Comparison of ENCODE assay signal across 7 cellular contexts in the genomic region with DNA sequence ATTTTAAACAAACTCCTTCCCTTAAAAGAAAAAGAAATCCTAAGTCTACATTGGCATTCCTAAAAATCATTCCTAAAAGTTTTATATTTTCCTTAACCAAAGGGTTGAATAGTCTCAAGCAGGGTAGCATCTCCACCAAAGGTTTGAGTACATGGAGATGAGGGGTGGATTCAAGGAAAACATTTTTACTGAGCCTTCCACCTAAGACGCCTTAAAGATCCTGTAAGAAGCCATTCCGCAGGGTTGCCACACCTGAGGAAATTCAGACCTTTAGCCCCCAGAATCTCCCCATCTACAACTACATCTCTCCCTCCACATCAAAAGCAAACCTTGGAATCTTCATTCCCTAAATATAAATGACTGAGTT. TPM values are rescaled to one million over a fixed set of nuclear protein-coding genes. Genes with fewer than 3 reads are reported as not detected.
DNase-seq lines count a peak whose midpoint lies in the region; ATAC-seq, FAIRE-seq and TF ChIP-seq lines count a peak whose summit lies in the region.

No MANE protein-coding gene starts in this region.

- no peaks in the 10 kb centered on the region for H4K20me1 ChIP-seq in OCI-LY3 (ENCODE audit: insufficient read depth, low read length)
- H4K20me1 ChIP-seq in endothelial cell of umbilical vein (replicated peaks; ENCODE audit: control insufficient read depth, extremely low read depth, insufficient read depth, low read length) = no peaks in the 10 kb centered on the region

- no peak for DNase-seq in endothelial cell of umbilical vein (ENCODE audit: low read depth, low spot score)
- DNase-seq in pancreas = no peak
- no peak for DNase-seq in tibial nerve (ENCODE audit: low spot score in 2 of 2)
- DNase-seq in NCI-H345 (lab: John Stamatoyannopoulos, UW) = no peak
- DNase-seq in stimulated activated CD4-positive, alpha-beta T cell treated with anti-CD3 and anti-CD28 coated beads, Interleukin-1b, Interleukin-23, amount 100 ng/mL, for 48 hours = no peak

- BruUV-seq in endothelial cell of umbilical vein (replicated peaks; lab: Mats Ljungman, UMichigan) = no TSS peak

- TF ChIP-seq CTCF in OCI-LY3 (IDR thresholded peaks at IDR 0.05; ENCODE audit: low read depth, low read length) (no peak), endothelial cell of umbilical vein (IDR thresholded peaks at IDR 0.05; ENCODE audit: extremely low read depth in 1 of 2, insufficient read depth in 1 of 2, low read depth in 1 of 2, low read length in 2 of 2) (no peak), pancreas (IDR thresholded peaks at IDR 0.05) (no peak), tibial nerve (IDR thresholded peaks at IDR 0.05) (no peak)

- H3K4me3 ChIP-seq in OCI-LY3 (ENCODE audit: low read length) (peak overlapping the region; percentile 74), endothelial cell of umbilical vein (replicated peaks in 1 of 3; ENCODE audit: insufficient read depth in 1 of 3, low read depth in 1 of 3, low read length in 3 of 3) (no peak overlapping the region), pancreas (no peak overlapping the region), tibial nerve (no peak overlapping the region)

- H3K27ac ChIP-seq in OCI-LY3 (ENCODE audit: low read length) (no peak overlapping the region), endothelial cell of umbilical vein (ENCODE audit: insufficient read depth, low read depth, low read length) (peak overlapping the region; percentile 87), pancreas (peak overlapping the region in 3 of 4 donors; percentile 20 to 77 (median 69)), tibial nerve (peak overlapping the region in 2 of 4 donors; percentile 12 to 74)

- FAIRE-seq in endothelial cell of umbilical vein (lab: Jason Lieb, UNC) (no peak), pancreas (lab: Jason Lieb, UNC) (no peak)

- H3K4me1 ChIP-seq in OCI-LY3 (ENCODE audit: low read length) = peaks cover 8% of the 10 kb centered on the region; the same call in 1 of the 2 replicates
- H3K4me1 ChIP-seq in endothelial cell of umbilical vein (ENCODE audit: control insufficient read depth, extremely low read depth, insufficient read depth, low read length) = peaks cover 18% of the 10 kb centered on the region
- peaks cover 15 to 16% (median 15%) of the 10 kb centered on the region in 3 donors for H3K4me1 ChIP-seq in pancreas
- peaks cover 0 to 14% (median 0%) of the 10 kb centered on the region in 4 donors for H3K4me1 ChIP-seq in tibial nerve

- no peaks in the 10 kb centered on the region for H3K9me1 ChIP-seq in endothelial cell of umbilical vein (replicated peaks; ENCODE audit: control insufficient read depth, extremely low read depth, insufficient read depth, low read length)

- H3K36me3 ChIP-seq in OCI-LY3 (replicated peaks; ENCODE audit: low read depth, low read length) (no peaks in the 10 kb centered on the region), endothelial cell of umbilical vein (ENCODE audit: control insufficient read depth in 2 of 2, extremely low read depth in 1 of 2, insufficient read depth in 2 of 2, low read length in 2 of 2) (no peaks in the 10 kb centered on the region), pancreas (no peaks in the 10 kb centered on the region), tibial nerve (no peaks in the 10 kb centered on the region)

- dilution Hi-C loops in endothelial cell of umbilical vein (cut with MboI; ENCODE audit: extremely low pct_ligation_motif_present, low sequenced_read_pairs) = no loop called here

- H3K9me3 ChIP-seq in OCI-LY3 (ENCODE audit: insufficient read depth, low read length) (no peaks in the 10 kb centered on the region), endothelial cell of umbilical vein (replicated peaks; ENCODE audit: control insufficient read depth, insufficient read depth, low read length) (no peaks in the 10 kb centered on the region), pancreas (no peaks in the 10 kb centered on the region), tibial nerve (no peaks in the 10 kb centered on the region)

- H2AFZ ChIP-seq in OCI-LY3 (ENCODE audit: low read depth, low read length) (peak overlapping the region; percentile 83), endothelial cell of umbilical vein (ENCODE audit: low read depth, low read length) (peak overlapping the region; percentile 28)

- no peaks in the 10 kb centered on the region for H3K79me2 ChIP-seq in OCI-LY3 (ENCODE audit: low read length)
- no peaks in the 10 kb centered on the region for H3K79me2 ChIP-seq in endothelial cell of umbilical vein (ENCODE audit: control insufficient read depth, insufficient read depth, low read length)

- H3K9ac ChIP-seq in OCI-LY3 (ENCODE audit: low read length) (no peak overlapping the region), endothelial cell of umbilical vein (replicated peaks; ENCODE audit: extremely low read depth, insufficient read depth, low read length) (peak overlapping the region; percentile 78)

- CTCF ChIA-PET in endothelial cell of umbilical vein (lab: Charles Lee) = interaction anchor here (0.6 to 2.1 kb wide), 24 partner anchors 8 to 1468 kb away, joined by 3 to 18 read pairs (median 6); no protein-coding TSS in a partner anchor

- intact Hi-C loops in endothelial cell of umbilical vein (cut with micrococcal nuclease) = loop anchor here (1.0 to 5.0 kb wide), 5 partner anchors 8 to 183 kb away; no protein-coding TSS in a partner anchor
- intact Hi-C loops in pancreas (cut with DNase I) = no loop called here

- H3K4me2 ChIP-seq in OCI-LY3 (ENCODE audit: low read length) (peak overlapping the region; percentile 93), endothelial cell of umbilical vein (ENCODE audit: insufficient read depth, low read length) (no peak overlapping the region)

- no peak for TF ChIP-seq EP300 in tibial nerve (IDR thresholded peaks at IDR 0.05)

- ATAC-seq in GM18868 (IDR thresholded peaks at IDR 0.05; ENCODE audit: unreplicated experiment) (peak; percentile 6), pancreas (peak in 3 of 4 donors; percentile 1 to 2 (median 1))

- 12 to 25% methylated on average over 2 of the region's 2 CpGs for WGBS in pancreas, 2 donors
- 39 to 50% methylated on average over 2 of the region's 2 CpGs for WGBS in tibial nerve, 2 donors

- POLR2A ChIA-PET in endothelial cell of umbilical vein (lab: Charles Lee) = no interaction called here

- 0 out of 2 replicates have a peak, but pooled peaks cover 2% of the 10 kb centered on the region for H3K27me3 ChIP-seq in OCI-LY3 (ENCODE audit: low read depth, low read length)
- H3K27me3 ChIP-seq in endothelial cell of umbilical vein (ENCODE audit: control insufficient read depth in 2 of 2, insufficient read depth in 2 of 2, low read length in 2 of 2) = no peaks in the 10 kb centered on the region
- no peaks in the 10 kb centered on the region for H3K27me3 ChIP-seq in pancreas
- H3K27me3 ChIP-seq in tibial nerve = no peaks in the 10 kb centered on the region

- TF ChIP-seq POLR2A in endothelial cell of umbilical vein (IDR thresholded peaks at IDR 0.05; ENCODE audit: low read depth, low read length) (no peak), tibial nerve (IDR thresholded peaks at IDR 0.05) (no peak)

TF ChIP-seq in endothelial cell of umbilical vein, 7 proteins besides CTCF, POLR2A, EP300 and RAD21:
- TF ChIP-seq JUN (IDR thresholded peaks at IDR 0.05; ENCODE audit: borderline replicate concordance, insufficient read depth, insufficient read length, low read depth) (no peak), POLR2AphosphoS5 (IDR thresholded peaks at IDR 0.05; ENCODE audit: insufficient read depth, low read depth, low read length) (no peak), EZH2 (IDR thresholded peaks at IDR 0.05; ENCODE audit: borderline replicate concordance, low read depth, low read length, severe bottlenecking) (no peak), GATA2 (IDR thresholded peaks at IDR 0.05; ENCODE audit: insufficient read depth, insufficient read length, low read depth, low read length) (no peak), FOS (IDR thresholded peaks at IDR 0.05; ENCODE audit: borderline replicate concordance, insufficient read depth, low read length) (no peak), MYC (IDR thresholded peaks at IDR 0.05; ENCODE audit: low read depth, low read length) (no peak)
- TF ChIP-seq, protein P1, sequence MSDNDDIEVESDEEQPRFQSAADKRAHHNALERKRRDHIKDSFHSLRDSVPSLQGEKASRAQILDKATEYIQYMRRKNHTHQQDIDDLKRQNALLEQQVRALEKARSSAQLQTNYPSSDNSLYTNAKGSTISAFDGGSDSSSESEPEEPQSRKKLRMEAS (IDR thresholded peaks at IDR 0.05; ENCODE audit: insufficient read depth, insufficient read length) = no peak
TF ChIP-seq in endothelial cell of umbilical vein: peak in this region for 0.

RNA-seq across cellular contexts. Expression of a gene that starts 7.7 kb away (rescaled TPM):
- total RNA-seq in endothelial cell of umbilical vein = 29.1 and 32.7 TPM in 2 replicates
- 22.2 and 25.1 TPM in 2 replicates for polyA plus RNA-seq in endothelial cell of umbilical vein
- polyA plus RNA-seq in endothelial cell of umbilical vein (2011; cell fraction: cytosol; rRNA removed) = 28.2 TPM in 2 replicates
- 48.9 and 50.9 TPM in 2 replicates for polyA plus RNA-seq in endothelial cell of umbilical vein (2011; cell fraction: nucleus; rRNA removed)
- polyA plus RNA-seq in endothelial cell of umbilical vein (2012) = 32.0 and 40.1 TPM in 2 replicates
- 31.6 and 34.5 TPM in 2 replicates for polyA minus RNA-seq in endothelial cell of umbilical vein
- 10.1 TPM for polyA minus RNA-seq in endothelial cell of umbilical vein (2011; cell fraction: cytosol; rRNA and poly(A)+ RNA removed)
- 16.4 and 22.7 TPM in 2 replicates for polyA minus RNA-seq in endothelial cell of umbilical vein (2011; cell fraction: nucleus; rRNA and poly(A)+ RNA removed)
- total RNA-seq in pancreas = 10 to 100 TPM; 10.1 to 18.6 (median 13.2) TPM
- polyA plus RNA-seq in pancreas = 10 to 100 TPM in 1 of 2 donors, 1 to 10 TPM in 1; 8.7 to 18.6 TPM
- total RNA-seq in tibial nerve = 10 to 100 TPM; 33.3 to 48.5 (median 39.8) TPM
